Comparison of ENCODE assay signal across 26 cellular contexts in genomic region chr6:49668083-49668511, GRCh38. TPM values are rescaled to one million over a fixed set of nuclear protein-coding genes. Genes with fewer than 3 reads are reported as not detected.
DNase-seq lines count a peak whose midpoint lies in the region; ATAC-seq and TF ChIP-seq lines count a peak whose summit lies in the region.
"Had no signal": no experiment of that assay in that cellular context is flagged by ENCODE, and none has a peak within 500 bp of the region (broad histone marks: within the 10 kb centered on the region; RNA-seq: fewer than 3 reads in every experiment).

No MANE protein-coding gene starts in this region.

- H3K4me3 Mint-ChIP-seq in activated CD4-positive, alpha-beta T cell treated with anti-CD3 and anti-CD28 coated beads for 36 hours, result no peak overlapping the region
- H3K4me3 Mint-ChIP-seq: activated CD8-positive, alpha-beta memory T cell treated with anti-CD3 and anti-CD28 coated beads, Interleukin-2, amount 10 ng/mL, durations not matched to agents 7 days and 5 days; activated naive CD4-positive, alpha-beta T cell treated with anti-CD3 and anti-CD28 coated beads, Interleukin-2, amount 50 U/mL, for 24 hours; B cell; stimulated activated naive CD8-positive, alpha-beta T cell treated with anti-CD3 and anti-CD28 coated beads, Interleukin-15, amount 100 ng/mL, for 72 hours had no signal

- DNase-seq in NCI-H510A treated with DMSO at 0.1 percent for 48 hours (lab: John Stamatoyannopoulos, UW) (peak; percentile 72), NCI-H510A (lab: John Stamatoyannopoulos, UW) (no peak), PC-3 (peak; percentile 92), erythroblast (lab: John Stamatoyannopoulos, UW) (peak; percentile 18 to 66), renal cortical epithelial cell (ENCODE audit: low read depth) (peak; percentile 69), NK-92 (lab: John Stamatoyannopoulos, UW; ENCODE audit: unreplicated experiment) (no peak)
- no peak for DNase-seq in stimulated activated naive CD4-positive, alpha-beta T cell treated with Interleukin-2 at 50 U/mL for 16 hours (lab: John Stamatoyannopoulos, UW)
- DNase-seq in activated CD4-positive, alpha-beta T cell treated with anti-CD3 and anti-CD28 coated beads for 36 hours, result no peak
- DNase-seq: 8988T; activated CD4-positive, alpha-beta T cell treated with anti-CD3 and anti-CD28 coated beads for 48 hours; activated CD8-positive, alpha-beta memory T cell treated with anti-CD3 and anti-CD28 coated beads, Interleukin-2, amount 10 ng/mL, durations not matched to agents 7 days and 5 days; aorta; cerebellar nuclear complex; DMS79; kidney glomerular epithelial cell; mesenchymal stem cell; NCI-H1105; NCI-H2081; NCI-H526; stimulated activated naive CD8-positive, alpha-beta T cell treated with anti-CD3 and anti-CD28 coated beads, Interleukin-15, amount 100 ng/mL, for 72 hours; transverse colon had no signal

- no peaks in the 10 kb centered on the region for H3K4me1 Mint-ChIP-seq in activated CD4-positive, alpha-beta T cell treated with anti-CD3 and anti-CD28 coated beads for 36 hours
- H3K4me1 Mint-ChIP-seq: activated CD8-positive, alpha-beta memory T cell treated with anti-CD3 and anti-CD28 coated beads, Interleukin-2, amount 10 ng/mL, durations not matched to agents 7 days and 5 days; activated naive CD4-positive, alpha-beta T cell treated with anti-CD3 and anti-CD28 coated beads, Interleukin-2, amount 50 U/mL, for 24 hours; B cell; stimulated activated naive CD8-positive, alpha-beta T cell treated with anti-CD3 and anti-CD28 coated beads, Interleukin-15, amount 100 ng/mL, for 72 hours had no signal

- H3K27me3 ChIP-seq in PC-3 (ENCODE audit: low read length), result no peaks in the 10 kb centered on the region
- H3K27me3 ChIP-seq: right atrium auricular region, transverse colon had no signal

- BruUV-seq in PC-3 (replicated peaks; lab: Mats Ljungman, UMichigan), result no TSS peak

- H3K27ac Mint-ChIP-seq in activated CD4-positive, alpha-beta T cell treated with anti-CD3 and anti-CD28 coated beads for 36 hours, result no peak overlapping the region
- H3K27ac Mint-ChIP-seq: activated CD8-positive, alpha-beta memory T cell treated with anti-CD3 and anti-CD28 coated beads, Interleukin-2, amount 10 ng/mL, durations not matched to agents 7 days and 5 days; activated naive CD4-positive, alpha-beta T cell treated with anti-CD3 and anti-CD28 coated beads, Interleukin-2, amount 50 U/mL, for 24 hours; B cell; stimulated activated naive CD8-positive, alpha-beta T cell treated with anti-CD3 and anti-CD28 coated beads, Interleukin-15, amount 100 ng/mL, for 72 hours had no signal

- no peak overlapping the region for H2AFZ ChIP-seq in PC-3 (ENCODE audit: low read length)

- no peaks in the 10 kb centered on the region for H3K27me3 Mint-ChIP-seq in activated CD4-positive, alpha-beta T cell treated with anti-CD3 and anti-CD28 coated beads for 36 hours
- H3K27me3 Mint-ChIP-seq: activated CD8-positive, alpha-beta memory T cell treated with anti-CD3 and anti-CD28 coated beads, Interleukin-2, amount 10 ng/mL, durations not matched to agents 7 days and 5 days; activated naive CD4-positive, alpha-beta T cell treated with anti-CD3 and anti-CD28 coated beads, Interleukin-2, amount 50 U/mL, for 24 hours; B cell; stimulated activated naive CD8-positive, alpha-beta T cell treated with anti-CD3 and anti-CD28 coated beads, Interleukin-15, amount 100 ng/mL, for 72 hours had no signal

- peak overlapping the region; percentile 60 for H3K4me2 ChIP-seq in PC-3 (ENCODE audit: low read length)

- no peak overlapping the region for H3K9ac ChIP-seq in PC-3 (ENCODE audit: low read length)

- peaks cover 6% of the 10 kb centered on the region for H3F3A ChIP-seq in PC-3 (ENCODE audit: low read length, unreplicated experiment)

- H3K36me3 ChIP-seq in PC-3 (ENCODE audit: low read depth, low read length), result no peaks in the 10 kb centered on the region
- H3K36me3 ChIP-seq: right atrium auricular region, transverse colon had no signal

- no peaks in the 10 kb centered on the region for H3K36me3 Mint-ChIP-seq in activated CD4-positive, alpha-beta T cell treated with anti-CD3 and anti-CD28 coated beads for 36 hours (ENCODE audit: low read depth)
- H3K36me3 Mint-ChIP-seq: activated CD8-positive, alpha-beta memory T cell treated with anti-CD3 and anti-CD28 coated beads, Interleukin-2, amount 10 ng/mL, durations not matched to agents 7 days and 5 days; activated naive CD4-positive, alpha-beta T cell treated with anti-CD3 and anti-CD28 coated beads, Interleukin-2, amount 50 U/mL, for 24 hours had no signal

- no peak for TF ChIP-seq CTCF in PC-3 (conservative IDR thresholded peaks at IDR 0.05; ENCODE audit: low read depth, low read length)

- H3K4me3 ChIP-seq in PC-3 (ENCODE audit: low read length), result peak overlapping the region; percentile 27; the same call in 1 of the 2 replicates
- H3K4me3 ChIP-seq: GM12878, right atrium auricular region, transverse colon had no signal

- peak; percentile 98 for ATAC-seq in PC-3
- no peak for ATAC-seq in activated CD4-positive, alpha-beta T cell treated with anti-CD3 and anti-CD28 coated beads for 36 hours
- ATAC-seq: activated CD8-positive, alpha-beta memory T cell treated with anti-CD3 and anti-CD28 coated beads, Interleukin-2, amount 10 ng/mL, durations not matched to agents 7 days and 5 days; GM12878; stimulated activated naive CD8-positive, alpha-beta T cell treated with anti-CD3 and anti-CD28 coated beads, Interleukin-15, amount 100 ng/mL, for 72 hours had no signal

- POLR2A ChIA-PET in PC-3 (lab: Charles Lee; ENCODE audit: unreplicated experiment), result no interaction called here
- POLR2A ChIA-PET in activated CD4-positive, alpha-beta T cell treated with anti-CD3 and anti-CD28 coated beads for 36 hours (lab: Charles Lee), result no interaction called here

- no peaks in the 10 kb centered on the region for H4K20me1 ChIP-seq in PC-3 (ENCODE audit: low read length)

- peak overlapping the region; percentile 82 for H3K27ac ChIP-seq in PC-3 (ENCODE audit: low read length)
- H3K27ac ChIP-seq: right atrium auricular region, RWPE1, transverse colon had no signal

- CTCF ChIA-PET in PC-3 (lab: Charles Lee), result interaction anchor here (0.7 kb wide), 1 partner anchor 45 kb away, joined by 3 read pairs; no protein-coding TSS in a partner anchor
- CTCF ChIA-PET in activated CD4-positive, alpha-beta T cell treated with anti-CD3 and anti-CD28 coated beads for 36 hours (lab: Charles Lee), result no interaction called here

- peaks cover 25% of the 10 kb centered on the region for H3K4me1 ChIP-seq in PC-3 (ENCODE audit: insufficient read depth, low read length)
- H3K4me1 ChIP-seq: right atrium auricular region, transverse colon had no signal

- H3K9me2 ChIP-seq in PC-3 (replicated peaks; ENCODE audit: low read length), result no peaks in the 10 kb centered on the region

- TF ChIP-seq POLR2A in erythroblast (IDR thresholded peaks at IDR 0.05; ENCODE audit: low read length), result no peak

- peaks cover 2% of the 10 kb centered on the region for H3K9me3 Mint-ChIP-seq in activated CD4-positive, alpha-beta T cell treated with anti-CD3 and anti-CD28 coated beads for 36 hours (ENCODE audit: low read depth)

- intact Hi-C loops in PC-3 (cut with micrococcal nuclease), result loop anchor here (2.0 kb wide), 1 partner anchor 33 kb away; no protein-coding TSS in a partner anchor
- intact Hi-C loops in activated CD4-positive, alpha-beta T cell treated with anti-CD3 and anti-CD28 coated beads for 36 hours (cut with DNase I, micrococcal nuclease), result no loop called here

- H3K9me3 ChIP-seq in PC-3 (ENCODE audit: low read length), result no peaks in the 10 kb centered on the region
- H3K9me3 ChIP-seq: transverse colon had no signal

- H3K79me2 ChIP-seq in PC-3 (ENCODE audit: low read length), result no peaks in the 10 kb centered on the region

RNA-seq across cellular contexts. Expression of gene RHAG, which starts 31.5 kb away (rescaled TPM):
- total RNA-seq in PC-3 (2014; rRNA removed), result not detected in 2 replicates
- not detected in 2 replicates for total RNA-seq in renal cortical epithelial cell
- not detected for total RNA-seq in activated CD4-positive, alpha-beta T cell treated with anti-CD3 and anti-CD28 coated beads for 36 hours
- total RNA-seq: activated CD8-positive, alpha-beta memory T cell treated with anti-CD3 and anti-CD28 coated beads, Interleukin-2, amount 10 ng/mL, durations not matched to agents 7 days and 5 days; aorta; B cell had no signal

RNA-seq across cellular contexts. Expression of gene CRISP2, which starts 45.2 kb away (rescaled TPM):
- not detected in 2 replicates for total RNA-seq in PC-3 (2014; rRNA removed)
- 0.10 TPM in 1 of 2 replicates, not detected in the other for total RNA-seq in renal cortical epithelial cell
- not detected for total RNA-seq in activated CD4-positive, alpha-beta T cell treated with anti-CD3 and anti-CD28 coated beads for 36 hours
- total RNA-seq: activated CD8-positive, alpha-beta memory T cell treated with anti-CD3 and anti-CD28 coated beads, Interleukin-2, amount 10 ng/mL, durations not matched to agents 7 days and 5 days; aorta; B cell; GM12878; right atrium auricular region; transverse colon had no signal

Comparison
In these comparisons a context has a peak if more than half of its experiments do, and no peak if none do; other contexts are left out.
1. DNase-seq: peak in NCI-H510A treated with DMSO at 0.1 percent for 48 hours (single experiment), PC-3 (single experiment), erythroblast (2 of 2) and renal cortical epithelial cell (single experiment); none in NCI-H510A (single experiment), stimulated activated naive CD4-positive, alpha-beta T cell treated with Interleukin-2 at 50 U/mL for 16 hours (single experiment), NK-92 (single experiment) and activated CD4-positive, alpha-beta T cell treated with anti-CD3 and anti-CD28 coated beads for 36 hours (single experiment).